In genomic region chr14:94113490-94113889, GRCh38 we compare ENCODE assay signal across 1 cellular context.
TF ChIP-seq lines count a peak whose summit lies in the region.

No MANE protein-coding gene starts in this region.

TF ChIP-seq in IMR-90, 13 proteins besides CTCF, POLR2A, EP300 and RAD21:
- TF ChIP-seq USF2 (IDR thresholded peaks at IDR 0.05; ENCODE audit: low read depth, low read length) (no peak), NFE2L2 (IDR thresholded peaks at IDR 0.05; ENCODE audit: low read depth, low read length) (no peak), MAFK (IDR thresholded peaks at IDR 0.05; ENCODE audit: low read depth, low read length) (no peak), MAZ (IDR thresholded peaks at IDR 0.05; ENCODE audit: borderline replicate concordance, low read depth, low read length) (no peak), MXI1 (IDR thresholded peaks at IDR 0.05; ENCODE audit: borderline replicate concordance, low read depth, low read length) (no peak), BHLHE40 (IDR thresholded peaks at IDR 0.05; ENCODE audit: low read depth, low read length) (no peak), RCOR1 (IDR thresholded peaks at IDR 0.05; ENCODE audit: insufficient replicate concordance, low read length) (no peak), CHD1 (IDR thresholded peaks at IDR 0.05; ENCODE audit: low read depth, low read length) (no peak), FOS (IDR thresholded peaks at IDR 0.05; ENCODE audit: low read depth, low read length) (no peak), SMC3 (IDR thresholded peaks at IDR 0.05; ENCODE audit: low read depth, low read length) (no peak), CEBPB (IDR thresholded peaks at IDR 0.05; ENCODE audit: low read depth, low read length) (no peak), ELK1 (IDR thresholded peaks at IDR 0.05; ENCODE audit: borderline replicate concordance, low read depth, low read length) (no peak), RFX5 (IDR thresholded peaks at IDR 0.05; ENCODE audit: low read depth, low read length) (no peak)
TF ChIP-seq in IMR-90: peak in this region for 0.
